Comparison of ENCODE assay signal across 14 cellular contexts in genomic region chr10:43026039-43026973, GRCh38. TPM values are rescaled to one million over a fixed set of nuclear protein-coding genes. Genes with fewer than 3 reads are reported as not detected.
DNase-seq lines count a peak whose midpoint lies in the region; ATAC-seq and TF ChIP-seq lines count a peak whose summit lies in the region.
"Had no signal": no experiment of that assay in that cellular context is flagged by ENCODE, and none has a peak within 500 bp of the region (broad histone marks: within the 10 kb centered on the region; RNA-seq: fewer than 3 reads in every experiment).

No MANE protein-coding gene starts in this region.

- TF ChIP-seq CTCF in thyroid gland (IDR thresholded peaks at IDR 0.05): no peak

- ATAC-seq in stimulated activated naive CD8-positive, alpha-beta T cell treated with anti-CD3 and anti-CD28 coated beads, Interleukin-15, amount 100 ng/mL, for 72 hours: no peak
- no peak for ATAC-seq in HG02870 (IDR thresholded peaks at IDR 0.05; ENCODE audit: unreplicated experiment)
- no peak for ATAC-seq in activated CD8-positive, alpha-beta memory T cell treated with anti-CD3 and anti-CD28 coated beads, Interleukin-2, amount 10 ng/mL, durations not matched to agents 7 days and 5 days
- ATAC-seq: K562 had no signal

- H3K27me3 Mint-ChIP-seq in stimulated activated naive CD8-positive, alpha-beta T cell treated with anti-CD3 and anti-CD28 coated beads, Interleukin-15, amount 100 ng/mL, for 72 hours: peaks cover 11% of the 10 kb centered on the region
- H3K27me3 Mint-ChIP-seq in activated CD8-positive, alpha-beta memory T cell treated with anti-CD3 and anti-CD28 coated beads, Interleukin-2, amount 10 ng/mL, durations not matched to agents 7 days and 5 days: peaks cover 2% of the 10 kb centered on the region

- no peaks in the 10 kb centered on the region for H3K36me3 ChIP-seq in thyroid gland
- H3K36me3 ChIP-seq: suprapubic skin had no signal

- CTCF ChIA-PET in activated CD8-positive, alpha-beta memory T cell treated with anti-CD3 and anti-CD28 coated beads, Interleukin-2, amount 10 ng/mL, durations not matched to agents 7 days and 5 days (lab: Charles Lee): no interaction called here

- TF ChIP-seq POLR2A in thyroid gland (IDR thresholded peaks at IDR 0.05): no peak

- H3K9me3 Mint-ChIP-seq in stimulated activated naive CD8-positive, alpha-beta T cell treated with anti-CD3 and anti-CD28 coated beads, Interleukin-15, amount 100 ng/mL, for 72 hours: peaks cover 0 to 10% of the 10 kb centered on the region in 2 donors
- H3K9me3 Mint-ChIP-seq in activated CD8-positive, alpha-beta memory T cell treated with anti-CD3 and anti-CD28 coated beads, Interleukin-2, amount 10 ng/mL, durations not matched to agents 7 days and 5 days (ENCODE audit: low read depth): no peaks in the 10 kb centered on the region

- H3K27me3 ChIP-seq in thyroid gland: no peaks in the 10 kb centered on the region

- no peaks in the 10 kb centered on the region for H3K9me3 ChIP-seq in thyroid gland
- H3K9me3 ChIP-seq: suprapubic skin had no signal

- DNase-seq in SIG-M5 treated with dmso at 0.1 percent for 504 hours (lab: John Stamatoyannopoulos, UW; ENCODE audit: unreplicated experiment) (peak; percentile 26), SIG-M5 (lab: John Stamatoyannopoulos, UW) (no peak), SHP77 treated with DMSO at 0.1 percent for 48 hours (lab: John Stamatoyannopoulos, UW) (peak; percentile 54), iPS-NIHi7 (ENCODE audit: extremely low spot score) (peak; percentile 81), thyroid gland (peak; percentile 35 to 51)
- DNase-seq in stimulated activated naive CD8-positive, alpha-beta T cell treated with anti-CD3 and anti-CD28 coated beads, Interleukin-15, amount 100 ng/mL, for 72 hours: no peak
- no peak for DNase-seq in activated CD8-positive, alpha-beta memory T cell treated with anti-CD3 and anti-CD28 coated beads, Interleukin-2, amount 10 ng/mL, durations not matched to agents 7 days and 5 days
- DNase-seq: ACHN; activated CD4-positive, CD25-positive, alpha-beta regulatory T cell treated with anti-CD3 and anti-CD28 coated beads, Interleukin-2, amount 50 U/mL, for 72 hours; GF-D8; NCI-H2171 treated with DMSO at 0.1 percent for 48 hours had no signal

- H3K4me1 ChIP-seq in thyroid gland: no peaks in the 10 kb centered on the region

- intact Hi-C loops in thyroid gland (cut with DNase I): no loop called here

- H3K4me3 Mint-ChIP-seq in stimulated activated naive CD8-positive, alpha-beta T cell treated with anti-CD3 and anti-CD28 coated beads, Interleukin-15, amount 100 ng/mL, for 72 hours: no peak overlapping the region
- no peak overlapping the region for H3K4me3 Mint-ChIP-seq in activated CD8-positive, alpha-beta memory T cell treated with anti-CD3 and anti-CD28 coated beads, Interleukin-2, amount 10 ng/mL, durations not matched to agents 7 days and 5 days

- H3K36me3 Mint-ChIP-seq in activated CD8-positive, alpha-beta memory T cell treated with anti-CD3 and anti-CD28 coated beads, Interleukin-2, amount 10 ng/mL, durations not matched to agents 7 days and 5 days: no peaks in the 10 kb centered on the region

- no peak overlapping the region for H3K4me3 ChIP-seq in thyroid gland (replicated peaks in 1 of 3)
- H3K4me3 ChIP-seq: K562, suprapubic skin had no signal

- no peak overlapping the region for H3K27ac ChIP-seq in thyroid gland
- H3K27ac ChIP-seq: suprapubic skin had no signal

- H3K27ac Mint-ChIP-seq in stimulated activated naive CD8-positive, alpha-beta T cell treated with anti-CD3 and anti-CD28 coated beads, Interleukin-15, amount 100 ng/mL, for 72 hours: no peak overlapping the region
- no peak overlapping the region for H3K27ac Mint-ChIP-seq in activated CD8-positive, alpha-beta memory T cell treated with anti-CD3 and anti-CD28 coated beads, Interleukin-2, amount 10 ng/mL, durations not matched to agents 7 days and 5 days

- H3K4me1 Mint-ChIP-seq in stimulated activated naive CD8-positive, alpha-beta T cell treated with anti-CD3 and anti-CD28 coated beads, Interleukin-15, amount 100 ng/mL, for 72 hours: no peaks in the 10 kb centered on the region
- H3K4me1 Mint-ChIP-seq in activated CD8-positive, alpha-beta memory T cell treated with anti-CD3 and anti-CD28 coated beads, Interleukin-2, amount 10 ng/mL, durations not matched to agents 7 days and 5 days: no peaks in the 10 kb centered on the region

- WGBS in thyroid gland, 2 donors: 31 to 34% methylated on average over 26 to 36 of the region's 41 CpGs

RNA-seq across cellular contexts. Expression of gene RET, which starts 50.6 kb away (rescaled TPM):
- 1 to 10 TPM in 2 of 4 donors, under 1 TPM in 2; 0.27 to 2.1 (median 0.88) TPM for total RNA-seq in thyroid gland
- under 1 TPM; 0.38 to 0.45 TPM for total RNA-seq in activated CD8-positive, alpha-beta memory T cell treated with anti-CD3 and anti-CD28 coated beads, Interleukin-2, amount 10 ng/mL, durations not matched to agents 7 days and 5 days

Comparison
In these comparisons a context has a peak if more than half of its experiments do, and no peak if none do; other contexts are left out.
1. DNase-seq: peak in SIG-M5 treated with dmso at 0.1 percent for 504 hours (single experiment), SHP77 treated with DMSO at 0.1 percent for 48 hours (single experiment), iPS-NIHi7 (single experiment) and thyroid gland (2 of 2); none in SIG-M5 (single experiment), stimulated activated naive CD8-positive, alpha-beta T cell treated with anti-CD3 and anti-CD28 coated beads, Interleukin-15, amount 100 ng/mL, for 72 hours (0 of 2) and activated CD8-positive, alpha-beta memory T cell treated with anti-CD3 and anti-CD28 coated beads, Interleukin-2, amount 10 ng/mL, durations not matched to agents 7 days and 5 days (single experiment).